In genomic region chr16:87228363-87228762, GRCh38 we compare ENCODE assay signal across 15 cellular contexts.
DNase-seq lines count a peak whose midpoint lies in the region; ATAC-seq and TF ChIP-seq lines count a peak whose summit lies in the region.
"Had no signal": no experiment of that assay in that cellular context is flagged by ENCODE, and none has a peak within 500 bp of the region (broad histone marks: within the 10 kb centered on the region; RNA-seq: fewer than 3 reads in every experiment).

No MANE protein-coding gene starts in this region.

- no peak overlapping the region for H3K4me2 ChIP-seq in mesenchymal stem cell (ENCODE audit: low read length, poor library complexity, severe bottlenecking)
- H3K4me2 ChIP-seq: GM23338 had no signal

- TF ChIP-seq CTCF in ascending aorta (IDR thresholded peaks at IDR 0.05) (no peak), thoracic aorta (IDR thresholded peaks at IDR 0.05) (no peak)

- H2BK120ac ChIP-seq in mesenchymal stem cell (ENCODE audit: low read depth, low read length): no peak overlapping the region

- intact Hi-C loops in ascending aorta (cut with DNase I): no loop called here
- intact Hi-C loops in activated CD4-positive, alpha-beta memory T cell treated with anti-CD3 and anti-CD28 coated beads for 36 hours (cut with micrococcal nuclease): no loop called here

- no peak overlapping the region for H4K8ac ChIP-seq in mesenchymal stem cell (ENCODE audit: low read length)

- ATAC-seq in thoracic aorta (ENCODE audit: insufficient number of reproducible peaks, low FRiP score, low read depth): no peak
- ATAC-seq in activated T-cell treated with anti-CD3 and anti-CD28 coated beads, Interleukin-2, amount 50 U/mL, for 4 hours: no peak
- ATAC-seq: HCT116 had no signal

- H3K4ac ChIP-seq in mesenchymal stem cell (ENCODE audit: low read depth in 1 of 2, low read length in 2 of 2): no peak overlapping the region

- H3K9me3 Mint-ChIP-seq in activated CD4-positive, alpha-beta memory T cell treated with anti-CD3 and anti-CD28 coated beads for 36 hours: peaks cover 3% of the 10 kb centered on the region
- H3K9me3 Mint-ChIP-seq in activated T-cell treated with anti-CD3 and anti-CD28 coated beads, Interleukin-2, amount 50 U/mL, for 4 hours: no peaks in the 10 kb centered on the region

- H3K36me3 Mint-ChIP-seq in activated CD4-positive, alpha-beta memory T cell treated with anti-CD3 and anti-CD28 coated beads for 36 hours: no peaks in the 10 kb centered on the region
- H3K36me3 Mint-ChIP-seq in activated T-cell treated with anti-CD3 and anti-CD28 coated beads, Interleukin-2, amount 50 U/mL, for 4 hours (ENCODE audit: insufficient read depth): no peaks in the 10 kb centered on the region
- H3K36me3 Mint-ChIP-seq: CD4-positive, alpha-beta memory T cell had no signal

- peak overlapping the region; percentile 86 to 88 for H3K27ac ChIP-seq in ascending aorta
- no peak overlapping the region for H3K27ac ChIP-seq in mesenchymal stem cell (ENCODE audit: low read length, poor library complexity, severe bottlenecking)
- peak overlapping the region; percentile 87 to 90 for H3K27ac ChIP-seq in thoracic aorta

- DNase-seq in ascending aorta (ENCODE audit: low spot score in 2 of 2) (no peak), mesenchymal stem cell (no peak), thoracic aorta (ENCODE audit: low spot score) (no peak), NCI-H2107 treated with DMSO at 0.1 percent for 48 hours (lab: John Stamatoyannopoulos, UW; ENCODE audit: unreplicated experiment) (no peak)
- DNase-seq in activated CD4-positive, alpha-beta memory T cell treated with anti-CD3 and anti-CD28 coated beads for 36 hours: no peak
- DNase-seq in activated T-cell treated with anti-CD3 and anti-CD28 coated beads, Interleukin-2, amount 50 U/mL, for 4 hours: no peak
- DNase-seq: Calu3; CD4-positive, alpha-beta memory T cell; COR-L47; DMS53; DMS79 treated with DMSO at 0.1 percent for 48 hours; GF-D8; H9 had no signal

- H3K4me1 ChIP-seq in ascending aorta (peaks cover 6 to 14% of the 10 kb centered on the region in 2 donors), mesenchymal stem cell (ENCODE audit: control insufficient read depth, insufficient read depth, low read depth, low read length) (peaks cover 13% of the 10 kb centered on the region), thoracic aorta (ENCODE audit: control insufficient read depth in 1 of 2, low read depth in 2 of 2) (peaks cover 9 to 15% of the 10 kb centered on the region in 2 donors)

- no peaks in the 10 kb centered on the region for H3K4me1 Mint-ChIP-seq in activated CD4-positive, alpha-beta memory T cell treated with anti-CD3 and anti-CD28 coated beads for 36 hours (ENCODE audit: low read depth)
- H3K4me1 Mint-ChIP-seq in activated T-cell treated with anti-CD3 and anti-CD28 coated beads, Interleukin-2, amount 50 U/mL, for 4 hours (ENCODE audit: low read depth): no peaks in the 10 kb centered on the region
- H3K4me1 Mint-ChIP-seq: CD4-positive, alpha-beta memory T cell had no signal

- H2BK15ac ChIP-seq in mesenchymal stem cell (ENCODE audit: low read depth, poor library complexity, severe bottlenecking): no peak overlapping the region

- H3K9ac ChIP-seq in mesenchymal stem cell (ENCODE audit: low read length): no peak overlapping the region

- no peak overlapping the region for H2AFZ ChIP-seq in mesenchymal stem cell (ENCODE audit: low read depth, low read length)
- H2AFZ ChIP-seq: GM23338 had no signal

- no peak overlapping the region for H2BK5ac ChIP-seq in mesenchymal stem cell (ENCODE audit: low read depth, low read length, poor library complexity, severe bottlenecking)

- H3K27ac Mint-ChIP-seq in activated CD4-positive, alpha-beta memory T cell treated with anti-CD3 and anti-CD28 coated beads for 36 hours: no peak overlapping the region
- H3K27ac Mint-ChIP-seq: CD4-positive, alpha-beta memory T cell; GM23338 had no signal

- peak overlapping the region in 1 of 2 experiments; percentile 6 for H2BK12ac ChIP-seq in mesenchymal stem cell (ENCODE audit: low read length in 2 of 2)

- no peaks in the 10 kb centered on the region for H3K79me1 ChIP-seq in mesenchymal stem cell (replicated peaks; ENCODE audit: low read length, poor library complexity, severe bottlenecking)

- H3K23ac ChIP-seq in mesenchymal stem cell (ENCODE audit: low read length in 2 of 2): no peak overlapping the region

- H3K4me3 ChIP-seq in ascending aorta (no peak overlapping the region), mesenchymal stem cell (ENCODE audit: insufficient read depth in 1 of 2, low read depth in 1 of 2, low read length in 2 of 2) (no peak overlapping the region), thoracic aorta (no peak overlapping the region)
- H3K4me3 ChIP-seq: GM23338 had no signal

- no peak overlapping the region for H3K18ac ChIP-seq in mesenchymal stem cell (ENCODE audit: low read depth in 1 of 2, low read length in 2 of 2)

- no peak overlapping the region for H3K4me3 Mint-ChIP-seq in activated CD4-positive, alpha-beta memory T cell treated with anti-CD3 and anti-CD28 coated beads for 36 hours
- no peak overlapping the region for H3K4me3 Mint-ChIP-seq in activated T-cell treated with anti-CD3 and anti-CD28 coated beads, Interleukin-2, amount 50 U/mL, for 4 hours
- H3K4me3 Mint-ChIP-seq: CD4-positive, alpha-beta memory T cell; GM23338; H9 had no signal

- POLR2A ChIA-PET in activated CD4-positive, alpha-beta memory T cell treated with anti-CD3 and anti-CD28 coated beads for 36 hours (lab: Charles Lee): no interaction called here

- H2AK5ac ChIP-seq in mesenchymal stem cell (ENCODE audit: low read length, severe bottlenecking): no peak overlapping the region

- H4K91ac ChIP-seq in mesenchymal stem cell (ENCODE audit: low read length): peak overlapping the region; percentile 28

- H3K27me3 Mint-ChIP-seq in activated CD4-positive, alpha-beta memory T cell treated with anti-CD3 and anti-CD28 coated beads for 36 hours: no peaks in the 10 kb centered on the region
- peaks cover 3% of the 10 kb centered on the region for H3K27me3 Mint-ChIP-seq in activated T-cell treated with anti-CD3 and anti-CD28 coated beads, Interleukin-2, amount 50 U/mL, for 4 hours (ENCODE audit: low read depth)

- CTCF ChIA-PET in activated CD4-positive, alpha-beta memory T cell treated with anti-CD3 and anti-CD28 coated beads for 36 hours (lab: Charles Lee): no interaction called here

- H3K27me3 ChIP-seq in ascending aorta (no peaks in the 10 kb centered on the region), mesenchymal stem cell (ENCODE audit: control insufficient read depth in 1 of 2, insufficient read depth in 1 of 2, low read length in 2 of 2) (peaks cover 3 to 8% of the 10 kb centered on the region in 2 experiments), thoracic aorta (replicated peaks; ENCODE audit: insufficient read depth) (no peaks in the 10 kb centered on the region)

- H3K9me3 ChIP-seq in ascending aorta: peaks cover 0 to 5% of the 10 kb centered on the region in 2 donors
- peaks cover 13% of the 10 kb centered on the region for H3K9me3 ChIP-seq in mesenchymal stem cell (ENCODE audit: control insufficient read depth, low read length)
- H3K9me3 ChIP-seq in thoracic aorta: no peaks in the 10 kb centered on the region

- H3K36me3 ChIP-seq in ascending aorta: no peaks in the 10 kb centered on the region
- H3K36me3 ChIP-seq in mesenchymal stem cell (ENCODE audit: control insufficient read depth in 1 of 2, insufficient read depth in 2 of 2, low read depth in 1 of 2, low read length in 2 of 2): no peaks in the 10 kb centered on the region
- no peaks in the 10 kb centered on the region for H3K36me3 ChIP-seq in thoracic aorta

- 95% methylated on average over 8 of the region's 8 CpGs for WGBS in mesenchymal stem cell

- no peak overlapping the region for H3K14ac ChIP-seq in mesenchymal stem cell (ENCODE audit: low read length in 2 of 2)
